Comparison of ENCODE assay signal across 8 cellular contexts in genomic region chr6:170088349-170088951, GRCh38.
DNase-seq lines count a peak whose midpoint lies in the region; ATAC-seq and TF ChIP-seq lines count a peak whose summit lies in the region.

No MANE protein-coding gene starts in this region.

- TF ChIP-seq CTCF in esophagus squamous epithelium (IDR thresholded peaks at IDR 0.05) (no peak), gastroesophageal sphincter (IDR thresholded peaks at IDR 0.05) (no peak)

- TF ChIP-seq POLR2A in esophagus squamous epithelium (IDR thresholded peaks at IDR 0.05) (no peak), gastroesophageal sphincter (IDR thresholded peaks at IDR 0.05) (no peak)

- no peak for ATAC-seq in gastroesophageal sphincter

- peak; percentile 32 for DNase-seq in activated CD4-positive, CD25-positive, alpha-beta regulatory T cell treated with anti-CD3 and anti-CD28 coated beads, Interleukin-2, amount 50 U/mL, for 72 hours
- DNase-seq in activated CD4-positive, CD25-positive, alpha-beta regulatory T cell (lab: John Stamatoyannopoulos, UW): no peak
- DNase-seq in Jurkat, Clone E6-1 (ENCODE audit: low read depth, low spot score): no peak
- no peak for DNase-seq in esophagus squamous epithelium (lab: John Stamatoyannopoulos, UW)
- DNase-seq in glomerular visceral epithelial cell (ENCODE audit: extremely low spot score): no peak
- no peak for DNase-seq in DMS 273 treated with DMSO at 0.1 percent for 48 hours (lab: John Stamatoyannopoulos, UW)

- peak overlapping the region; percentile 51 for H3K4me3 ChIP-seq in Jurkat, Clone E6-1 (ENCODE audit: low read length)
- peak overlapping the region in 2 of 4 donors; percentile 27 to 38 for H3K4me3 ChIP-seq in esophagus squamous epithelium
- H3K4me3 ChIP-seq in subcutaneous abdominal adipose tissue (ENCODE audit: low read depth in 1 of 5, low read length in 5 of 5): peak overlapping the region in 3 of 5 donors; percentile 22 to 41 (median 37)
- peak overlapping the region in 1 of 2 donors; percentile 10 for H3K4me3 ChIP-seq in gastroesophageal sphincter

- H3K4me1 ChIP-seq in esophagus squamous epithelium: peaks cover 0 to 24% (median 0%) of the 10 kb centered on the region in 3 donors
- H3K4me1 ChIP-seq in subcutaneous abdominal adipose tissue (ENCODE audit: control insufficient read depth in 5 of 5, insufficient read depth in 5 of 5, low read length in 5 of 5): peaks cover 0 to 22% (median 7%) of the 10 kb centered on the region in 5 donors
- peaks cover 0 to 37% (median 7%) of the 10 kb centered on the region in 3 donors for H3K4me1 ChIP-seq in gastroesophageal sphincter

- intact Hi-C loops in esophagus squamous epithelium (cut with DNase I): no loop called here

- peaks cover 0 to 7% (median 0%) of the 10 kb centered on the region in 4 donors for H3K27me3 ChIP-seq in esophagus squamous epithelium
- H3K27me3 ChIP-seq in subcutaneous abdominal adipose tissue (ENCODE audit: control insufficient read depth in 5 of 5, insufficient read depth in 4 of 5, low read length in 5 of 5): peaks cover 0 to 12% (median 6%) of the 10 kb centered on the region in 5 donors
- H3K27me3 ChIP-seq in gastroesophageal sphincter: no peaks in the 10 kb centered on the region

- H3K9me3 ChIP-seq in esophagus squamous epithelium (no peaks in the 10 kb centered on the region), subcutaneous abdominal adipose tissue (ENCODE audit: control insufficient read depth in 5 of 5, low read length in 5 of 5) (no peaks in the 10 kb centered on the region), gastroesophageal sphincter (no peaks in the 10 kb centered on the region)

- peak overlapping the region in 3 of 4 donors; percentile 31 to 48 (median 40) for H3K27ac ChIP-seq in esophagus squamous epithelium
- no peak overlapping the region for H3K27ac ChIP-seq in subcutaneous abdominal adipose tissue (ENCODE audit: low read depth, low read length)
- no peak overlapping the region for H3K27ac ChIP-seq in gastroesophageal sphincter

- WGBS in esophagus squamous epithelium, 2 donors: 67 to 81% methylated on average over 4 to 5 of the region's 28 CpGs
- WGBS in gastroesophageal sphincter (ENCODE audit: low coverage in 1 of 2), 2 donors: 67 to 80% methylated on average over 2 to 3 of the region's 28 CpGs

- H3K9ac ChIP-seq in subcutaneous abdominal adipose tissue (ENCODE audit: low read length in 5 of 5): no peak overlapping the region

- TF ChIP-seq EP300 in gastroesophageal sphincter (IDR thresholded peaks at IDR 0.05): no peak

- H3K36me3 ChIP-seq in esophagus squamous epithelium (no peaks in the 10 kb centered on the region), subcutaneous abdominal adipose tissue (ENCODE audit: control insufficient read depth in 5 of 5, insufficient read depth in 5 of 5, low read length in 5 of 5) (no peaks in the 10 kb centered on the region), gastroesophageal sphincter (no peaks in the 10 kb centered on the region)

Comparison
In these comparisons a context has a peak if more than half of its experiments do, and no peak if none do; other contexts are left out.
1. H3K27ac ChIP-seq: peak in esophagus squamous epithelium (3 of 4); none in subcutaneous abdominal adipose tissue (single experiment) and gastroesophageal sphincter (0 of 4).